ENCODE assay signal across 8 cellular contexts in the genomic region with DNA sequence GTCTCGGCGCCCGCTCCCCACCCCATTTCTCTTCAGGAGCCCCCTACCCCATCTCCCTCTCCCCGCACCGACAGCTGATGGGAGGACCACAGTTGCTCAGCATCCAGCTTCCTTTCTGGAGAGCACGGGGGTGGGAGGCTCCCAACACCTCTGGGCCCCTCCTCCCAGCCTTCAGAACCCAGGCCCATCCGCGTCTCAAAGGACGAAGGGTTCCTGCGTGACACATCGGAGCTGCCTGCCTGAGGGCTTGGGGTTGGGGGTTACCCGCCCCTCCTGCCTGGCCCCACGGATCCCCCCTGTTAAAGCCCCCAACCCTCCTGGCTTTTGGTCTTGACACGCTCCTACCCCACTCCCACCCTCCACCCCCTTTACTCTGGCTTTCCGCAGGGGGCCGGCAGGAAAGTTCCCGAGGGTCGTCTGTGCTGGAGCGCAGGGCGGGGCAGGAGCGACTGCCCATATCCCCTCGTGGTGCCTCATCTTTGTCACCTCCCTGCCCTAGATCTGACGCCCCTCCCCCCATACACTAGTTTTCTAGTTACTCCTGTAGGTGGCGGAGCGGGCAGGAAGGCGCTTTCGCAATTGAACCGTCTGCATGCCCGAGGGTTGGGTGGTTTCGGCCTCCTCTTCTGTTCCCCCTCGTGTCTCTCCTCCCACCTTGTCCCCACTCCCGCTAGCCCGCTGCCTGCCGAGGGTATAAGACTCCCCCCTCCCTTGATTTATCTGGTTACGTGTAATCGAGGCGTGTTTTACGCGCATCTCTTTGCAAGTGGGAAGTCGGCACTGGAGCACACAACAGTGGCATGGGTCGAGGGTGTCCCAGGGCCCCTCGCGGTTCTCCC. TPM values are rescaled to one million over a fixed set of nuclear protein-coding genes. Genes with fewer than 3 reads are reported as not detected.
A peak's percentile ranks its signal among the peaks of the same experiment; 100 is the strongest.
DNase-seq lines count a peak whose midpoint lies in the region; ATAC-seq, FAIRE-seq and TF ChIP-seq lines count a peak whose summit lies in the region.

No MANE protein-coding gene starts in this region.

- H3K9ac ChIP-seq in astrocyte (ENCODE audit: low read length) (peak overlapping the region; percentile 97), rectal smooth muscle tissue (ENCODE audit: low read length) (peak overlapping the region; percentile 68)

- H3K9me3 ChIP-seq in astrocyte (ENCODE audit: insufficient read depth, low read depth, low read length) (no peaks in the 10 kb centered on the region), uterus (no peaks in the 10 kb centered on the region)

- ATAC-seq in HG02840 (IDR thresholded peaks at IDR 0.05; ENCODE audit: low FRiP score, unreplicated experiment): no peak

- peaks cover 10% of the 10 kb centered on the region for H3K27me3 Mint-ChIP-seq in T-helper 2 cell treated with Interferon-gamma antibody and Interleukin-4, amounts not matched to agents 5 μg/mL and 100 μg/mL, for 36 hours (ENCODE audit: low read depth)
- peaks cover 26% of the 10 kb centered on the region for H3K27me3 Mint-ChIP-seq in astrocyte (ENCODE audit: low read depth, unreplicated experiment)

- H3K4me3 Mint-ChIP-seq in T-helper 2 cell treated with Interferon-gamma antibody and Interleukin-4, amounts not matched to agents 5 μg/mL and 100 μg/mL, for 36 hours: peak overlapping the region; percentile 90
- peak overlapping the region; percentile 89 for H3K4me3 Mint-ChIP-seq in astrocyte (ENCODE audit: unreplicated experiment)

- in situ Hi-C loops in KBM-7 (cut with MboI; ENCODE audit: low pct_unique_long_range_greater_than_20kb, low sequenced_read_pairs): no loop called here

- peak overlapping the region; percentile 65 for H3K27ac ChIP-seq in astrocyte (ENCODE audit: low read depth, low read length)
- H3K27ac ChIP-seq in rectal smooth muscle tissue (ENCODE audit: low read depth, low read length): peak overlapping the region; percentile 78
- H3K27ac ChIP-seq in uterus: peak overlapping the region; percentile 78 to 90

- H3K4me1 ChIP-seq in astrocyte (ENCODE audit: insufficient read depth, low read length) (peaks cover 8% of the 10 kb centered on the region), rectal smooth muscle tissue (ENCODE audit: control insufficient read depth, insufficient read depth, low read length) (peaks cover 2% of the 10 kb centered on the region), uterus (peaks cover 0 to 10% of the 10 kb centered on the region in 2 donors)

- peak overlapping the region; percentile 89 for H2AFZ ChIP-seq in astrocyte (ENCODE audit: low read depth, low read length)

- H3K36me3 Mint-ChIP-seq in T-helper 2 cell treated with Interferon-gamma antibody and Interleukin-4, amounts not matched to agents 5 μg/mL and 100 μg/mL, for 36 hours (ENCODE audit: low read depth): peaks cover 7% of the 10 kb centered on the region
- peaks cover 6% of the 10 kb centered on the region for H3K36me3 Mint-ChIP-seq in astrocyte (ENCODE audit: low read depth, unreplicated experiment)

- FAIRE-seq in astrocyte (lab: Jason Lieb, UNC): no peak

- no peaks in the 10 kb centered on the region for H3K36me3 ChIP-seq in astrocyte (ENCODE audit: insufficient read depth, low read length)
- H3K36me3 ChIP-seq in rectal smooth muscle tissue (ENCODE audit: control insufficient read depth, insufficient read depth, low read length): peaks cover 8% of the 10 kb centered on the region
- H3K36me3 ChIP-seq in uterus: no peaks in the 10 kb centered on the region

- peaks cover 22% of the 10 kb centered on the region for H3K4me1 Mint-ChIP-seq in T-helper 2 cell treated with Interferon-gamma antibody and Interleukin-4, amounts not matched to agents 5 μg/mL and 100 μg/mL, for 36 hours (ENCODE audit: low read depth)
- H3K4me1 Mint-ChIP-seq in astrocyte (ENCODE audit: low read depth, unreplicated experiment): no peaks in the 10 kb centered on the region

- H3K4me2 ChIP-seq in astrocyte (ENCODE audit: low read length): peak overlapping the region; percentile 98

- no peaks in the 10 kb centered on the region for H3K9me3 Mint-ChIP-seq in T-helper 2 cell treated with Interferon-gamma antibody and Interleukin-4, amounts not matched to agents 5 μg/mL and 100 μg/mL, for 36 hours
- H3K9me3 Mint-ChIP-seq in astrocyte (ENCODE audit: unreplicated experiment): no peaks in the 10 kb centered on the region

- H3K27ac Mint-ChIP-seq in T-helper 2 cell treated with Interferon-gamma antibody and Interleukin-4, amounts not matched to agents 5 μg/mL and 100 μg/mL, for 36 hours: peak overlapping the region; percentile 93
- H3K27ac Mint-ChIP-seq in astrocyte (ENCODE audit: unreplicated experiment): no peak overlapping the region

- DNase-seq in KBM-7 (peak; percentile 92), astrocyte (ENCODE audit: low read depth) (peak; percentile 35), hepatic stellate cell (ENCODE audit: low spot score) (peak; percentile 83), uterus (peak; percentile 55 to 64)
- peak; percentile 78 for DNase-seq in T-helper 2 cell treated with Interferon-gamma antibody and Interleukin-4, amounts not matched to agents 5 μg/mL and 100 μg/mL, for 36 hours (ENCODE audit: low spot score)

- H3K79me2 ChIP-seq in astrocyte (ENCODE audit: insufficient read depth, low read length): peaks cover 13% of the 10 kb centered on the region

- no peak for TF ChIP-seq CTCF in astrocyte (IDR thresholded peaks at IDR 0.05; ENCODE audit: insufficient read depth, low read depth, low read length)
- TF ChIP-seq CTCF in uterus (IDR thresholded peaks at IDR 0.05): peak; percentile 14 to 62 (median 32)

- TF ChIP-seq POLR2A in GM10847 (IDR thresholded peaks at IDR 0.05; ENCODE audit: extremely low read depth, insufficient read length) (peak; percentile 35), uterus (IDR thresholded peaks at IDR 0.05) (no peak)

- H4K20me1 ChIP-seq in astrocyte (ENCODE audit: insufficient read depth, low read length): peaks cover 30% of the 10 kb centered on the region

- H3K4me3 ChIP-seq in astrocyte (ENCODE audit: insufficient read depth, low read depth, low read length): peak overlapping the region; percentile 87
- peak overlapping the region; percentile 93 for H3K4me3 ChIP-seq in rectal smooth muscle tissue (ENCODE audit: low read length)
- H3K4me3 ChIP-seq in uterus: peak overlapping the region; percentile 96 to 99

- H3K27me3 ChIP-seq in astrocyte (ENCODE audit: insufficient read depth, low read length) (peaks cover 5% of the 10 kb centered on the region), rectal smooth muscle tissue (ENCODE audit: control insufficient read depth, insufficient read depth, low read length) (no peaks in the 10 kb centered on the region), uterus (no peaks in the 10 kb centered on the region)

- intact Hi-C loops in uterus (cut with DNase I; ENCODE audit: low total_unique reads): no loop called here

RNA-seq across cellular contexts. Expression of a gene that starts 0.9 kb away (rescaled TPM):
- 110 and 121 TPM in 2 replicates for total RNA-seq in astrocyte
- total RNA-seq in uterus: 100 to 1,000 TPM in 1 of 4 donors, 10 to 100 TPM in 3; 12.4 to 156 (median 41.0) TPM

RNA-seq across cellular contexts. Expression of a gene that starts 4.7 kb away (rescaled TPM):
- total RNA-seq in astrocyte: not detected in 2 replicates
- total RNA-seq in uterus: under 1 TPM in 1 of 4 donors, not detected in 3; 0.67 TPM

RNA-seq across cellular contexts. Expression of a gene that starts 12.7 kb away (rescaled TPM):
- total RNA-seq in astrocyte (not detected in 2 replicates), uterus (not detected)

RNA-seq across cellular contexts. Expression of a gene that starts 20.4 kb away (rescaled TPM):
- total RNA-seq in astrocyte (not detected in 2 replicates), uterus (under 1 TPM in 1 of 4 donors, not detected in 3; 0.28 TPM)

RNA-seq across cellular contexts. Expression of a gene that starts 44.6 kb away (rescaled TPM):
- total RNA-seq in astrocyte (48.6 and 49.6 TPM in 2 replicates), uterus (10 to 100 TPM in 1 of 4 donors, 1 to 10 TPM in 2, not detected in 1; 2.4 to 10.3 (median 8.2) TPM)

Comparison
In these comparisons a context has a peak if more than half of its experiments do, and no peak if none do; other contexts are left out.
1. DNase-seq: peak in every context shown above with its lines; median percentile 92 in KBM-7; 83 in hepatic stellate cell; 78 in T-helper 2 cell treated with Interferon-gamma antibody and Interleukin-4, amounts not matched to agents 5 μg/mL and 100 μg/mL, for 36 hours; 60 in uterus; 35 in astrocyte.